Comparison of ENCODE assay signal across 1 cellular context in the genomic region with DNA sequence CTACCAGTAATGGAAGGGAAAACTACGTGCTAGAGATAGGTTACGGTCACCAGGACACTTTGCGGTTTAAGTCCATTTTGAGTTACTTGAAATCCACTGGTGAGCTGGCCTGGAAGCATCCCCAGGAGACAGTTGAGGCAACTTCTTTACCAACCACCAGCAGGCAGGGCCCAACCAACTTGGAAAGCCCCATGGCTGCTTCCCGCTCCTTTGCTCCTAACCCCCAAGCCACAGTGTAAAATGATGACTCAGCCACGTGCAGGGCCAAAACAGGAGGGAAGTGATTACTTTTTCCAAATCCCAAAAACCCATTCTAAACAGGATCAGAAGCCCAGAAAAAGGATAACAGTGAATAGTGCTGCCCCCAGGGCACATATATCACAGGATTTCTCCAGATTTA.
TF ChIP-seq lines count a peak whose summit lies in the region.

No MANE protein-coding gene starts in this region.

TF ChIP-seq in A549, 52 proteins besides CTCF, POLR2A, EP300 and RAD21 (continued from another document):
- TF ChIP-seq, protein P1, sequence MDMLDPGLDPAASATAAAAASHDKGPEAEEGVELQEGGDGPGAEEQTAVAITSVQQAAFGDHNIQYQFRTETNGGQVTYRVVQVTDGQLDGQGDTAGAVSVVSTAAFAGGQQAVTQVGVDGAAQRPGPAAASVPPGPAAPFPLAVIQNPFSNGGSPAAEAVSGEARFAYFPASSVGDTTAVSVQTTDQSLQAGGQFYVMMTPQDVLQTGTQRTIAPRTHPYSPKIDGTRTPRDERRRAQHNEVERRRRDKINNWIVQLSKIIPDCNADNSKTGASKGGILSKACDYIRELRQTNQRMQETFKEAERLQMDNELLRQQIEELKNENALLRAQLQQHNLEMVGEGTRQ (IDR thresholded peaks at IDR 0.05), result no peak
TF ChIP-seq in A549: peak in this region for 1.
